1 cellular context compared by ENCODE assay signal in the genomic region with DNA sequence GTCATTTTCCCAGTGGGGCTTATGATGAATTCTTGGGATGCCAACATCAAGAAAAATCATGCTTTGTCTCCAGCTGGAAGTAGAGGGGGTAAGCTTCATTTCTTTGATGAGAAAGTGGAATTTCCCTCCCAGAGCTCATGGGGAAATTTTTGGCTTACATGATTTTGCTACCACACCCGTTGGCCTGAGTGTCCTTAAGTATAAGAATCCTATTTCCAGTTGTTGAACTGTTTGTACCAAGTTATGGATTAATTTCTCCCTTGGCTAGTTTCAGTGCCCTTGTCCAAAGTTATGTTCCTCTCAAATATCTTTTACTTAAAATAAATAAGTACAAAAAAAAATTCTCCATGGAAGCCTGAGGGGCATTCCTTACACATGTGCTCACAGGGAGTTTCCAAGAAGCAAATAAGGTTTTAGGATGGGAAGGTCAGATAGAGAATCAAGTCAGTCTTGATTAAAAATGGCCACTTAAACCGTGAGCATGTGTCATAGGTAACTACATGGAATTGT.
TF ChIP-seq lines count a peak whose summit lies in the region.

No MANE protein-coding gene starts in this region.

TF ChIP-seq in GM12878, 131 proteins besides CTCF, POLR2A, EP300 and RAD21:
- TF ChIP-seq E2F8 (IDR thresholded peaks at IDR 0.05; ENCODE audit: low read depth, partially characterized antibody): no peak
- TF ChIP-seq MEF2B (IDR thresholded peaks at IDR 0.05; ENCODE audit: partially characterized antibody, poor library complexity, severe bottlenecking): no peak
- TF ChIP-seq, protein P1, sequence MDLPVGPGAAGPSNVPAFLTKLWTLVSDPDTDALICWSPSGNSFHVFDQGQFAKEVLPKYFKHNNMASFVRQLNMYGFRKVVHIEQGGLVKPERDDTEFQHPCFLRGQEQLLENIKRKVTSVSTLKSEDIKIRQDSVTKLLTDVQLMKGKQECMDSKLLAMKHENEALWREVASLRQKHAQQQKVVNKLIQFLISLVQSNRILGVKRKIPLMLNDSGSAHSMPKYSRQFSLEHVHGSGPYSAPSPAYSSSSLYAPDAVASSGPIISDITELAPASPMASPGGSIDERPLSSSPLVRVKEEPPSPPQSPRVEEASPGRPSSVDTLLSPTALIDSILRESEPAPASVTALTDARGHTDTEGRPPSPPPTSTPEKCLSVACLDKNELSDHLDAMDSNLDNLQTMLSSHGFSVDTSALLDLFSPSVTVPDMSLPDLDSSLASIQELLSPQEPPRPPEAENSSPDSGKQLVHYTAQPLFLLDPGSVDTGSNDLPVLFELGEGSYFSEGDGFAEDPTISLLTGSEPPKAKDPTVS (IDR thresholded peaks at IDR 0.05; ENCODE audit: low read depth, low read length): no peak
- no peak for TF ChIP-seq ELK1 (IDR thresholded peaks at IDR 0.05; ENCODE audit: low read depth, low read length)
- TF ChIP-seq DPF2 (IDR thresholded peaks at IDR 0.05): no peak
- TF ChIP-seq FOXM1 (IDR thresholded peaks at IDR 0.05; ENCODE audit: low read depth, low read length): no peak
- TF ChIP-seq, protein P2, sequence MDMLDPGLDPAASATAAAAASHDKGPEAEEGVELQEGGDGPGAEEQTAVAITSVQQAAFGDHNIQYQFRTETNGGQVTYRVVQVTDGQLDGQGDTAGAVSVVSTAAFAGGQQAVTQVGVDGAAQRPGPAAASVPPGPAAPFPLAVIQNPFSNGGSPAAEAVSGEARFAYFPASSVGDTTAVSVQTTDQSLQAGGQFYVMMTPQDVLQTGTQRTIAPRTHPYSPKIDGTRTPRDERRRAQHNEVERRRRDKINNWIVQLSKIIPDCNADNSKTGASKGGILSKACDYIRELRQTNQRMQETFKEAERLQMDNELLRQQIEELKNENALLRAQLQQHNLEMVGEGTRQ (IDR thresholded peaks at IDR 0.05; ENCODE audit: borderline replicate concordance, low read depth, low read length): no peak
- TF ChIP-seq SIX5 (IDR thresholded peaks at IDR 0.05; ENCODE audit: low read depth, low read length, severe bottlenecking): no peak
- TF ChIP-seq FOS (IDR thresholded peaks at IDR 0.05; ENCODE audit: borderline replicate concordance, extremely low read depth, insufficient read length): no peak
